In the genomic region with DNA sequence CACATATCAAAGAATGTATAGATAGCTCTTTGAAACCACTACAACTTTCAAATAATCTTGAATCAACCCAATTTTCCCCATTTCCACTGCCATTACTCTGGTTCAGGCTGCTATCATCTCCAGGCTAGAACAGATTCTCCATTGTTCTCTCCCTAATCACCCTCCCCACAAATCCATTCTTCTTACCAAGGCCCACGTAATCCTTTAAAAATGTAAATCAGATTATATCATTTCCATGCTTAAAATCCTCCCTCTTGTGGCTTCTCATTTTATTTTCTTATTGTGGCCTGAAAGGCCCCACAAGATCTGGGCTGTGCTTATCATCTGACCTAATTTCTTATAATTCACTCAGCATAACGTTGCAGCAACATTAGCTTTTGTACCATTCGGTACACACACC, we compare ENCODE assay signal across 25 cellular contexts. TPM values are rescaled to one million over a fixed set of nuclear protein-coding genes. Genes with fewer than 3 reads are reported as not detected.
"Had no signal": no experiment of that assay in that cellular context is flagged by ENCODE, and none has a peak within 500 bp of the region (broad histone marks: within the 10 kb centered on the region; RNA-seq: fewer than 3 reads in every experiment).

No MANE protein-coding gene starts in this region.

- H3K4me2 ChIP-seq: hepatocyte had no signal

- H3K27ac ChIP-seq: breast epithelium, coronary artery, esophagus squamous epithelium, hepatocyte, sigmoid colon, testis, uterus had no signal

- H3K36me3 ChIP-seq: breast epithelium, esophagus squamous epithelium, sigmoid colon, uterus had no signal

- H3K27me3 ChIP-seq: testis, uterus had no signal

- H2AFZ ChIP-seq: hepatocyte had no signal

- H3K4me1 ChIP-seq: breast epithelium, testis, uterus had no signal

- DNase-seq: activated CD8-positive, alpha-beta memory T cell treated with anti-CD3 and anti-CD28 coated beads, Interleukin-2, amount 50 U/mL, for 4 hours; activated T-cell treated with anti-CD3 and anti-CD28 coated beads, Interleukin-2, amount 50 U/mL, for 24 hours; endodermal cell; esophagus squamous epithelium; foreskin fibroblast; left ventricle myocardium superior; mammary epithelial cell; midbrain; natural killer cell; sigmoid colon; stimulated activated CD4-positive, alpha-beta T cell treated with anti-CD3 and anti-CD28 coated beads, Interleukin-2, amount 100 ng/mL, for 48 hours; stimulated activated naive CD4-positive, alpha-beta T cell; T-helper 9 cell; testis; trophoblast cell; uterus had no signal

- ATAC-seq: activated naive CD4-positive, alpha-beta T cell treated with anti-CD3 and anti-CD28 coated beads, Interleukin-2, amount 50 U/mL, for 72 hours; activated T-helper 17 cell treated with anti-CD3 and anti-CD28 coated beads, Interleukin-2, amount 50 U/mL, for 72 hours; left ventricle myocardium superior; natural killer cell; WTC11 had no signal

- H3K4me3 ChIP-seq: breast epithelium, coronary artery, esophagus squamous epithelium, hepatocyte, sigmoid colon, testis, uterus had no signal

- H3K79me2 ChIP-seq: hepatocyte had no signal

- H3K9me3 ChIP-seq: breast epithelium, esophagus squamous epithelium, testis, uterus had no signal

RNA-seq across cellular contexts. Expression of gene PON1, which starts 3.0 kb away (rescaled TPM):
- total RNA-seq: activated naive CD4-positive, alpha-beta T cell treated with anti-CD3 and anti-CD28 coated beads, Interleukin-2, amount 50 U/mL, for 72 hours; activated T-helper 17 cell treated with anti-CD3 and anti-CD28 coated beads, Interleukin-2, amount 50 U/mL, for 72 hours; esophagus squamous epithelium; left ventricle myocardium superior; mammary epithelial cell; natural killer cell; osteoblast; posterior vena cava; renal cortical epithelial cell; uterus had no signal
- polyA plus RNA-seq: mammary epithelial cell had no signal
